13 cellular contexts compared by ENCODE assay signal in genomic region chr15:91562698-91563097, GRCh38.
"Had no signal": no experiment of that assay in that cellular context is flagged by ENCODE, and none has a peak within 500 bp of the region (broad histone marks: within the 10 kb centered on the region; RNA-seq: fewer than 3 reads in every experiment).

No MANE protein-coding gene starts in this region.

- DNase-seq: activated CD4-positive, alpha-beta T cell treated with anti-CD3 and anti-CD28 coated beads, Interleukin-2, amount 50 U/mL, for 1 hour; activated CD4-positive, CD25-positive, alpha-beta regulatory T cell; activated CD8-positive, alpha-beta memory T cell treated with anti-CD3 and anti-CD28 coated beads for 24 hours; activated naive CD4-positive, alpha-beta T cell; hypothalamus; lower lobe of right lung; midbrain; sigmoid colon; spleen; stomach; tibial artery had no signal

- H3K4me1 ChIP-seq: ascending aorta, prostate gland, spleen, stomach, tibial artery had no signal

- H3K27ac ChIP-seq: ascending aorta, lower lobe of right lung, prostate gland, spleen, tibial artery had no signal

- ATAC-seq: lower lobe of right lung had no signal

- H3K9me3 ChIP-seq: ascending aorta, lower lobe of right lung, prostate gland, sigmoid colon, spleen, stomach, tibial artery had no signal

- H3K4me3 ChIP-seq: ascending aorta, lower lobe of right lung, prostate gland, sigmoid colon, spleen, stomach, tibial artery had no signal

- H3K27me3 ChIP-seq: ascending aorta, sigmoid colon, stomach, tibial artery had no signal

- H3K36me3 ChIP-seq: ascending aorta, lower lobe of right lung, prostate gland, sigmoid colon, spleen, stomach, tibial artery had no signal
